In the genomic region with DNA sequence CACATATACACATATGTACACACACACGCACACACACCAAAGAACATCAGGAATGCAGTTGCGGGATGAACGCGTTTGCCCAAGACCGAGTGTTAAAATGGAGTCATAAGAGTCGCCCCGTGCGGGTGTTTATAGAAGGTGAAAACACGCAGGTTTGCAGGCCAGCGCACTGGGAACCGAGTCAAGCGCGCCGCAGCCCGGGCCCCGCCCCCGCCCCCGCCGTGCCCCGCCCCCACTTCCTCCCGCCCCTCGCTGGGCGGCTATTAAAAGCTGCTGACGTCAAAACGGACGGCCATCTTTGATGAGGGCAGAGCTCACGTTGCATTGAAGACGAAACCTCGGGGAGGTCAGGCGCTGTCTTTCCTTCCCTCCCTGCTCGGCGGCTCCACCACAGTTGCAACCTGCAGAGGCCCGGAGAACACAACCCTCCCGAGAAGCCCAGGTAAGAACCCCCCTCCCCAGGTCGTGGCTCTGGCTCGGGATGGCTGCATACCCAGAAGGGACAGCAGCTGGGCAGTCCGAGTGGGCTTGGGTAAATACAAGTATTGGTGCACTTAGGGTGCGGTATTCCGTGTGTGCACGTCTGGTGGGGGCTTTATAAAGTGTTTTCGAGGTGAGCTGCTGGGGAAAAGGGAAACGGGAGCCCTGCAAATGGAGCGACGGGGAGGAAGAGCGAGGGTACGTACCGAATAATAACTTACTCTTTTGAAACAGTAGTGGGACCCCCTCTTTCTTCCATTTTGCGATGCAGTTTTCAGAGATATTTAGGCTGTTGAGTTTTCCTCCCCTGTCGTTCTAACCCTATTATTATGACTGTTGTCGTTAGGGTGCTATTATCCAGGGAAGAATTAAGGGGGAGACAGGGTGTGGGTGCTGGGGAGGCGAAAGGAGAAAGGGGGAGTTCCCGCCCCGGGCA, we compare ENCODE assay signal across 8 cellular contexts. TPM values are rescaled to one million over a fixed set of nuclear protein-coding genes. Genes with fewer than 3 reads are reported as not detected.
A peak's percentile ranks its signal among the peaks of the same experiment; 100 is the strongest.
DNase-seq lines count a peak whose midpoint lies in the region; ATAC-seq, FAIRE-seq and TF ChIP-seq lines count a peak whose summit lies in the region.

Gene SNAP25, plus strand, starts transcription at position 295 of the 916 bp plus-strand sequence. CDS start 56,662 bp downstream, outside the sequence.

- H3K79me2 ChIP-seq in GM12878 (ENCODE audit: control insufficient read depth, insufficient read depth, low read length) = no peaks in the 10 kb centered on the region

- H2AFZ ChIP-seq in GM12878 (ENCODE audit: control insufficient read depth, low read depth, low read length) = no peak within 1 kb of the TSS

- H3K9ac ChIP-seq in GM12878 (ENCODE audit: control insufficient read depth, insufficient read depth, low read length) = no peak within 1 kb of the TSS

- H3K4me3 ChIP-seq in LNCaP clone FGC (ENCODE audit: low read depth, low read length) = peak within 1 kb of the TSS; percentile 5; the same call in 1 of the 2 replicates
- no peak within 1 kb of the TSS for H3K4me3 ChIP-seq in GM12878

- peak; percentile 93 for DNase-seq in COR-L47 (lab: John Stamatoyannopoulos, UW)
- DNase-seq in LNCaP clone FGC (ENCODE audit: low read depth) = peak; percentile 49
- peak; percentile 96 to 97 for DNase-seq in SHP77 (lab: John Stamatoyannopoulos, UW)
- DNase-seq in GM12878 (ENCODE audit: low read depth, low spot score) = no peak
- peak; percentile 25 to 91 (median 79) for DNase-seq in hypothalamus (lab: John Stamatoyannopoulos, UW)
- DNase-seq in renal cortical epithelial cell (ENCODE audit: low read depth) = peak; percentile 47

- no peaks in the 10 kb centered on the region for H4K20me1 ChIP-seq in GM12878 (ENCODE audit: control insufficient read depth, insufficient read depth)

- no peaks in the 10 kb centered on the region; a peak in 1 of 4 replicates for H3K27me3 ChIP-seq in GM12878 (replicated peaks in 1 of 2; ENCODE audit: control insufficient read depth in 2 of 2, insufficient read depth in 2 of 2, low read length in 1 of 2)

- no peaks in the 10 kb centered on the region for H3K36me3 ChIP-seq in GM12878 (ENCODE audit: control insufficient read depth in 2 of 2, insufficient read depth in 2 of 2, low read length in 1 of 2)

- BruUV-seq in GM12878 (replicated peaks; lab: Mats Ljungman, UMichigan) = no TSS peak

- RAD21 ChIA-PET in GM12878 (lab: Charles Lee; ENCODE audit: unreplicated experiment) = no interaction called here

- no peaks in the 10 kb centered on the region; the same call in 2 of the 3 replicates for H3K9me3 ChIP-seq in GM12878 (replicated peaks; ENCODE audit: control insufficient read depth, insufficient read depth, low read length)

- no peaks in the 10 kb centered on the region for H3K4me1 ChIP-seq in GM12878 (ENCODE audit: control insufficient read depth, insufficient read depth, low read length)

- 24% methylated on average over 35 of the region's 53 CpGs for WGBS in GM12878 (ENCODE audit: insufficient coverage, insufficient replicate concordance, low lambda C conversion rate, missing lambda C conversion rate)

- POLR2A ChIA-PET in GM12878 (lab: Charles Lee) = no interaction called here

- in situ Hi-C loops in GM12878 (cut with MboI) = no loop called here

- intact Hi-C loops in GM12878 (cut with micrococcal nuclease; ENCODE audit: unreplicated experiment) = no loop called here

- FAIRE-seq in GM12878 (lab: Jason Lieb, UNC) = no peak

- H3K4me2 ChIP-seq in GM12878 (ENCODE audit: control insufficient read depth, insufficient read depth) = no peak within 1 kb of the TSS

- TF ChIP-seq RAD21 in GM12878 (IDR thresholded peaks at IDR 0.05; ENCODE audit: insufficient read depth, low read depth, low read length) = no peak

- CTCF ChIA-PET in GM12878 (lab: Yijun Ruan, JAX) = interaction anchor here (1.0 kb wide), 1 partner anchor 206 kb away, joined by 3 read pairs; no protein-coding TSS in a partner anchor

- TF ChIP-seq CTCF in LNCaP clone FGC (IDR thresholded peaks at IDR 0.05; ENCODE audit: control insufficient read depth, extremely low read depth, insufficient read depth) (no peak), GM12878 (IDR thresholded peaks at IDR 0.05 in 2 of 3, conservative IDR thresholded peaks at IDR 0.05 in 1 of 3; ENCODE audit: control insufficient read depth in 2 of 3, extremely low read depth in 1 of 3, insufficient read depth in 1 of 3, low read depth in 3 of 3, low read length in 3 of 3) (no peak)

- ATAC-seq in GM12878 (no peak), HG03108 (IDR thresholded peaks at IDR 0.05; ENCODE audit: unreplicated experiment) (no peak), HG03045 (IDR thresholded peaks at IDR 0.05; ENCODE audit: unreplicated experiment) (no peak)

- TF ChIP-seq POLR2A in GM12878 (IDR thresholded peaks at IDR 0.05; ENCODE audit: low read depth, low read length) = no peak

- SMC1A ChIA-PET in GM12878 (lab: Charles Lee; ENCODE audit: uncharacterized antibody, unreplicated experiment) = interaction anchor here (1.2 kb wide), 1 partner anchor 192 kb away, joined by 3 read pairs; no protein-coding TSS in a partner anchor

- no peak within 1 kb of the TSS for H3K27ac ChIP-seq in GM12878 (ENCODE audit: control insufficient read depth, insufficient read depth)

- no peak for TF ChIP-seq EP300 in GM12878 (IDR thresholded peaks at IDR 0.05; ENCODE audit: borderline replicate concordance in 1 of 2, control insufficient read depth in 1 of 2, low read depth in 2 of 2, low read length in 2 of 2)

TF ChIP-seq in GM12878, 131 proteins besides CTCF, POLR2A, EP300 and RAD21:
- TF ChIP-seq CREB1 (IDR thresholded peaks at IDR 0.05; ENCODE audit: low read depth) = peak; percentile 30; the same call in 1 of the 2 replicates
- TF ChIP-seq ZBTB40 (IDR thresholded peaks at IDR 0.05; ENCODE audit: borderline replicate concordance) = no peak
- peak; percentile 92 for TF ChIP-seq YY1 (IDR thresholded peaks at IDR 0.05; ENCODE audit: low read depth, low read length)

RNA-seq across cellular contexts. Expression of gene SNAP25, which starts in this region (rescaled TPM):
- total RNA-seq in GM12878 (2013; cell fraction: nucleolus; rRNA removed) = not detected in 2 replicates
- total RNA-seq in GM12878 (2014; rRNA removed) (not detected in 2 replicates), GM12878 (2014; rRNA removed; fragmentation: Illumina TruSeq; extraction: Trizol) (not detected in 2 replicates), GM12878 (2021) (not detected in 2 replicates), renal cortical epithelial cell (0.35 TPM in 1 of 2 replicates, not detected in the other)
- polyA plus RNA-seq in GM12878 (2011; ENCODE audit: low read depth) = not detected
- polyA plus RNA-seq in GM12878 (2011; rRNA removed) (not detected in 2 replicates), GM12878 (2014; fragmentation: Illumina TruSeq; extraction: Trizol) (not detected in 2 replicates), GM12878 (2014; fragmentation: Nextera tagmentation; extraction: Ambion mirVana) (not detected), GM12878 (2014; rRNA removed) (not detected in 2 replicates), GM12878 (2016; fragmentation: Nextera tagmentation; extraction: Ambion mirVana) (not detected)
- not detected in 2 replicates for polyA plus RNA-seq in GM12878 (2011; cell fraction: cytosol; rRNA removed)
- not detected in 2 replicates for polyA plus RNA-seq in GM12878 (2011; cell fraction: nucleus; rRNA removed)
- not detected in 2 replicates for polyA plus RNA-seq in GM12878 (2012)
- not detected in 2 replicates for polyA minus RNA-seq in GM12878 (2011; rRNA and poly(A)+ RNA removed)
- polyA minus RNA-seq in GM12878 (2011; cell fraction: cytosol; rRNA and poly(A)+ RNA removed) = not detected in 2 replicates
- polyA minus RNA-seq in GM12878 (2011; cell fraction: nucleus; rRNA and poly(A)+ RNA removed) = not detected in 2 replicates

Comparison
In these comparisons a context has a peak if more than half of its experiments do, and no peak if none do; other contexts are left out.
1. Peak in DNase-seq in renal cortical epithelial cell; RNA of the gene not detected or under 1 TPM.